Comparison of ENCODE assay signal across 22 cellular contexts in genomic region chr11:86912238-86912637, GRCh38.
"Had no signal": no experiment of that assay in that cellular context is flagged by ENCODE, and none has a peak within 500 bp of the region (broad histone marks: within the 10 kb centered on the region; RNA-seq: fewer than 3 reads in every experiment).

No MANE protein-coding gene starts in this region.

- H3K4me1 Mint-ChIP-seq: endodermal cell, naive B cell had no signal

- H3K4me1 ChIP-seq: colonic mucosa had no signal

- H3K36me3 ChIP-seq: colonic mucosa, esophagus muscularis mucosa, gastroesophageal sphincter, heart left ventricle, left lung, lower lobe of right lung had no signal

- H3K27ac Mint-ChIP-seq: dendritic cell treated with granulocyte-macrophage colony-stimulating factor and Interleukin-4, amounts not matched to agents 40 ng/mL and 50 ng/mL, for 4 days; effector memory CD8-positive, alpha-beta T cell; endodermal cell; immature natural killer cell; mesothelial cell of epicardium; naive B cell had no signal

- H3K9me3 Mint-ChIP-seq: dendritic cell treated with granulocyte-macrophage colony-stimulating factor and Interleukin-4, amounts not matched to agents 40 ng/mL and 50 ng/mL, for 4 days; effector memory CD8-positive, alpha-beta T cell had no signal

- H3K9me3 ChIP-seq: colonic mucosa, esophagus muscularis mucosa, lower lobe of right lung, mucosa of descending colon had no signal

- H3K27ac ChIP-seq: colonic mucosa, esophagus muscularis mucosa, foreskin keratinocyte, gastroesophageal sphincter, heart left ventricle, hepatocyte, left lung, lower lobe of right lung had no signal

- DNase-seq: colonic mucosa; cortex of kidney; effector CD8-positive, alpha-beta T cell; effector memory CD8-positive, alpha-beta T cell; endodermal cell; foreskin keratinocyte; heart left ventricle; hypothalamus; immature natural killer cell; islet precursor cell; left cardiac atrium; left lung; left ventricle myocardium superior; lower lobe of right lung; mesenchymal stem cell; mucosa of descending colon; naive B cell had no signal

- H3K27me3 ChIP-seq: colonic mucosa, esophagus muscularis mucosa, foreskin keratinocyte, gastroesophageal sphincter, heart left ventricle, hepatocyte, left lung had no signal

- H2AFZ ChIP-seq: hepatocyte had no signal

- H3K79me2 ChIP-seq: hepatocyte had no signal

- H3K4me2 ChIP-seq: hepatocyte had no signal

- H3K4me3 ChIP-seq: colonic mucosa, esophagus muscularis mucosa, gastroesophageal sphincter, heart left ventricle, hepatocyte, left lung, lower lobe of right lung, mucosa of descending colon had no signal

- H3K36me3 Mint-ChIP-seq: naive B cell had no signal

- ATAC-seq: effector memory CD8-positive, alpha-beta T cell; foreskin keratinocyte; gastroesophageal sphincter; heart left ventricle; left cardiac atrium; left lung; left ventricle myocardium superior; lower lobe of right lung; mucosa of descending colon had no signal

- H3K4me3 Mint-ChIP-seq: dendritic cell treated with granulocyte-macrophage colony-stimulating factor and Interleukin-4, amounts not matched to agents 40 ng/mL and 50 ng/mL, for 4 days; effector memory CD8-positive, alpha-beta T cell; endodermal cell; immature natural killer cell; mesothelial cell of epicardium; naive B cell had no signal
